In genomic region chr1:212355230-212355969, GRCh38 we compare ENCODE assay signal across 1 cellular context.
TF ChIP-seq lines count a peak whose summit lies in the region.

No MANE protein-coding gene starts in this region.

TF ChIP-seq in K562, 482 proteins besides CTCF, POLR2A, EP300 and RAD21:
- TF ChIP-seq POLR2H (tag; IDR thresholded peaks at IDR 0.05; ENCODE audit: low read depth) (0 out of 2 replicates have a peak, but pooled peaks have one; percentile 24), CHD1 (IDR thresholded peaks at IDR 0.05; ENCODE audit: low read length) (no peak)
